Comparison of ENCODE assay signal across 18 cellular contexts in the genomic region with DNA sequence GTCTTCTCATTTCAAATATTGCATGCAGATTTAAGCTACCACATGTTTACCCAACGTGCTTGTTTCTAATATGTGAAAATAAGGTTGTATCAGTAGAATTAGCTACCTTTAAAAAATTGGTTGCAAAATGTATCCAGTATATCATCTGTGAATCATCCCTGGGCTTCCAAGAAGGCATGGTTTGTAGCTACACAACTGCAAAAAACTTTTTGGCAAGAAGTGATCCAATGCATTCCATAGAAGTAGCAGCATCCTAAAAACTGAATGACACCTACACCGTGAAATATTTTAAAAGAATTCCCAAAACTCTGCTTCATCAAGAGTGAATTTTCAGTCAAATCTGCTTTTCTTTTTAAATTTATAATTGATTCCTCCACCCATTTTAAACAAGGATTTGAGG.
"Had no signal": no experiment of that assay in that cellular context is flagged by ENCODE, and none has a peak within 500 bp of the region (broad histone marks: within the 10 kb centered on the region; RNA-seq: fewer than 3 reads in every experiment).

No MANE protein-coding gene starts in this region.

- H3K4me1 Mint-ChIP-seq: activated CD4-positive, alpha-beta memory T cell treated with anti-CD3 and anti-CD28 coated beads, Interleukin-2, amount 10 ng/mL, durations not matched to agents 7 days and 5 days; immature natural killer cell; nephron progenitor cell had no signal

- DNase-seq: activated CD4-positive, alpha-beta memory T cell treated with anti-CD3 and anti-CD28 coated beads, Interleukin-2, amount 10 ng/mL, durations not matched to agents 7 days and 5 days; activated CD4-positive, alpha-beta T cell treated with anti-CD3 and anti-CD28 coated beads for 1 hour; activated effector memory CD4-positive, alpha-beta T cell treated with Interleukin-2 at 50 U/mL for 16 hours; activated naive CD4-positive, alpha-beta T cell treated with anti-CD3 and anti-CD28 coated beads, Interleukin-2, amount 50 U/mL, for 16 hours; activated T-cell treated with anti-CD3 and anti-CD28 coated beads, Interleukin-2, amount 50 U/mL, for 4 hours; adrenal gland; central memory CD4-positive, alpha-beta T cell; colonic mucosa; foreskin melanocyte; heart left ventricle; immature natural killer cell; mesendoderm; nephron progenitor cell; right lobe of liver; stimulated activated naive CD8-positive, alpha-beta T cell treated with anti-CD3 and anti-CD28 coated beads, Interleukin-15, amount 100 ng/mL, for 72 hours; T-helper 1 cell; upper lobe of right lung had no signal

- H3K27me3 Mint-ChIP-seq: activated CD4-positive, alpha-beta memory T cell treated with anti-CD3 and anti-CD28 coated beads, Interleukin-2, amount 10 ng/mL, durations not matched to agents 7 days and 5 days; stimulated activated naive CD8-positive, alpha-beta T cell treated with anti-CD3 and anti-CD28 coated beads, Interleukin-15, amount 100 ng/mL, for 72 hours had no signal

- H3K4me1 ChIP-seq: adrenal gland, colonic mucosa, right lobe of liver, upper lobe of right lung had no signal

- H3K27me3 ChIP-seq: adrenal gland, colonic mucosa, heart left ventricle, right lobe of liver, upper lobe of right lung had no signal

- H3K4me3 ChIP-seq: adrenal gland, colonic mucosa, heart left ventricle, right lobe of liver, upper lobe of right lung had no signal

- H3K27ac Mint-ChIP-seq: activated CD4-positive, alpha-beta memory T cell treated with anti-CD3 and anti-CD28 coated beads, Interleukin-2, amount 10 ng/mL, durations not matched to agents 7 days and 5 days; immature natural killer cell; nephron progenitor cell; stimulated activated naive CD8-positive, alpha-beta T cell treated with anti-CD3 and anti-CD28 coated beads, Interleukin-15, amount 100 ng/mL, for 72 hours had no signal

- H3K9me3 Mint-ChIP-seq: activated CD4-positive, alpha-beta memory T cell treated with anti-CD3 and anti-CD28 coated beads, Interleukin-2, amount 10 ng/mL, durations not matched to agents 7 days and 5 days; activated T-cell treated with anti-CD3 and anti-CD28 coated beads, Interleukin-2, amount 50 U/mL, for 4 hours; immature natural killer cell; nephron progenitor cell had no signal

- H3K36me3 ChIP-seq: adrenal gland, colonic mucosa, heart left ventricle, right lobe of liver, upper lobe of right lung had no signal

- ATAC-seq: activated T-cell treated with anti-CD3 and anti-CD28 coated beads, Interleukin-2, amount 50 U/mL, for 4 hours; esophagus mucosa; heart left ventricle; right lobe of liver; stimulated activated naive CD8-positive, alpha-beta T cell treated with anti-CD3 and anti-CD28 coated beads, Interleukin-15, amount 100 ng/mL, for 72 hours; upper lobe of right lung had no signal

- H3K4me3 Mint-ChIP-seq: activated CD4-positive, alpha-beta memory T cell treated with anti-CD3 and anti-CD28 coated beads, Interleukin-2, amount 10 ng/mL, durations not matched to agents 7 days and 5 days; activated T-cell treated with anti-CD3 and anti-CD28 coated beads, Interleukin-2, amount 50 U/mL, for 4 hours; immature natural killer cell; nephron progenitor cell; stimulated activated naive CD8-positive, alpha-beta T cell treated with anti-CD3 and anti-CD28 coated beads, Interleukin-15, amount 100 ng/mL, for 72 hours had no signal

- H3K9me3 ChIP-seq: adrenal gland, colonic mucosa, heart left ventricle, right lobe of liver, upper lobe of right lung had no signal
